In the genomic region with DNA sequence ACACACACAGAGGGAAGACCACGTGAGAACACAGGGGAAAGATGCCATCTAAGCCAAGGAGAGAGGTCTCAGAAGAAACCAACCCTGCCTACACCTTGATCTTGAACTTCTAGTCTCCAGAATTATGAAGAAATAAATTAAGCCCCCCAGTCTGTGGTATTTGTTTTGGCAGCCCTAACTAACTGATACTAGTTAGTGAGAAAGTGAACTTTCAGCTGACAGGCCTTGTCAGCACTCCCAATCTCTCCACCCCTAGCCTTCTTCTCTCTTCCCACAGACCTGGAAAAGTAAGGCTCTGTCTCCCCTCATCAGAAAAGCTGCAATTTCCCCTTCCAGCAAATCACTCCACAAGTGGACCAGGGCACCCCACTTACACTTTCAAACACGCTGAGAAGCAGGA, we compare ENCODE assay signal across 14 cellular contexts.
DNase-seq lines count a peak whose midpoint lies in the region; ATAC-seq and TF ChIP-seq lines count a peak whose summit lies in the region.
"Had no signal": no experiment of that assay in that cellular context is flagged by ENCODE, and none has a peak within 500 bp of the region (broad histone marks: within the 10 kb centered on the region; RNA-seq: fewer than 3 reads in every experiment).

No MANE protein-coding gene starts in this region.

- H3K9me3 Mint-ChIP-seq in neural crest cell = no peaks in the 10 kb centered on the region
- H3K9me3 Mint-ChIP-seq in naive thymus-derived CD8-positive, alpha-beta T cell = no peaks in the 10 kb centered on the region
- H3K9me3 Mint-ChIP-seq: CD4-positive, alpha-beta T cell; H9 had no signal

- H3K27ac Mint-ChIP-seq in neural crest cell (ENCODE audit: unreplicated experiment) = peak overlapping the region; percentile 76
- H3K27ac Mint-ChIP-seq in naive thymus-derived CD8-positive, alpha-beta T cell = peak overlapping the region in 1 of 10 donors; percentile 8
- H3K27ac Mint-ChIP-seq: B cell; CD4-positive, alpha-beta T cell; H9 had no signal

- H3K4me3 Mint-ChIP-seq in neural crest cell = no peak overlapping the region
- no peak overlapping the region for H3K4me3 Mint-ChIP-seq in naive thymus-derived CD8-positive, alpha-beta T cell
- H3K4me3 Mint-ChIP-seq: B cell; CD4-positive, alpha-beta T cell; H9 had no signal

- DNase-seq in OCI-M1 (lab: John Stamatoyannopoulos, UW) = peak; percentile 22
- DNase-seq in ecto neural progenitor cell (ENCODE audit: low spot score) = peak; percentile 0
- DNase-seq in neural crest cell (ENCODE audit: low read depth, low spot score) = no peak
- DNase-seq in naive thymus-derived CD8-positive, alpha-beta T cell = no peak
- no peak for DNase-seq in NOMO-1 (lab: John Stamatoyannopoulos, UW; ENCODE audit: unreplicated experiment in 2 of 2)
- no peak for DNase-seq in SIG-M5 treated with dmso at 0.1 percent for 504 hours (lab: John Stamatoyannopoulos, UW; ENCODE audit: unreplicated experiment)
- no peak for DNase-seq in NCI-H128 (lab: John Stamatoyannopoulos, UW; ENCODE audit: unreplicated experiment)
- DNase-seq: C1 segment of cervical spinal cord; Calu3; CD4-positive, alpha-beta T cell; DMS 273 treated with DMSO at 0.1 percent for 48 hours; GM23248 had no signal

- TF ChIP-seq CTCF in neural crest cell (conservative IDR thresholded peaks at IDR 0.05) = no peak

- H3K4me1 Mint-ChIP-seq in neural crest cell = peaks cover 16% of the 10 kb centered on the region
- H3K4me1 Mint-ChIP-seq in naive thymus-derived CD8-positive, alpha-beta T cell = peaks cover 0 to 1% (median 0%) of the 10 kb centered on the region in 4 donors
- H3K4me1 Mint-ChIP-seq: B cell had no signal

- POLR2A ChIA-PET in naive thymus-derived CD8-positive, alpha-beta T cell (lab: Charles Lee) = no interaction called here

- no peak for ATAC-seq in naive thymus-derived CD8-positive, alpha-beta T cell

- H3K36me3 Mint-ChIP-seq in neural crest cell (ENCODE audit: low read depth) = no peaks in the 10 kb centered on the region
- H3K36me3 Mint-ChIP-seq in naive thymus-derived CD8-positive, alpha-beta T cell = no peaks in the 10 kb centered on the region

- H3K27me3 Mint-ChIP-seq in neural crest cell (ENCODE audit: low read depth) = no peaks in the 10 kb centered on the region
- peaks cover 0 to 13% (median 6%) of the 10 kb centered on the region in 5 donors for H3K27me3 Mint-ChIP-seq in naive thymus-derived CD8-positive, alpha-beta T cell

Comparison
In these comparisons a context has a peak if more than half of its experiments do, and no peak if none do; other contexts are left out.
1. DNase-seq: peak in OCI-M1 (single experiment) and ecto neural progenitor cell (single experiment); none in neural crest cell (single experiment), naive thymus-derived CD8-positive, alpha-beta T cell (0 of 10), NOMO-1 (0 of 2), SIG-M5 treated with dmso at 0.1 percent for 504 hours (single experiment) and NCI-H128 (single experiment).